ENCODE assay signal across 8 cellular contexts in genomic region chr17:33292981-33293867, GRCh38. TPM values are rescaled to one million over a fixed set of nuclear protein-coding genes. Genes with fewer than 3 reads are reported as not detected.
A peak's percentile ranks its signal among the peaks of the same experiment; 100 is the strongest.
DNase-seq lines count a peak whose midpoint lies in the region; ATAC-seq and TF ChIP-seq lines count a peak whose summit lies in the region.

Gene ASIC2 (minus strand): TSS chr17:33293295.

- DNase-seq in AG20443 (ENCODE audit: low spot score) (peak; percentile 53), NCI-H1105 treated with DMSO at 0.1 percent for 48 hours (lab: John Stamatoyannopoulos, UW) (peak; percentile 32), coronary artery (ENCODE audit: low spot score) (no peak), mucosa of descending colon (peak; percentile 48 to 72 (median 64)), NCI-H510A (lab: John Stamatoyannopoulos, UW) (no peak), epidermal melanocyte (ENCODE audit: insufficient read length, low spot score) (no peak)
- no peak for DNase-seq in central memory CD4-positive, alpha-beta T cell
- DNase-seq in effector memory CD4-positive, alpha-beta T cell: no peak

- TF ChIP-seq CTCF in coronary artery (IDR thresholded peaks at IDR 0.05): no peak
- no peak for TF ChIP-seq CTCF in mucosa of descending colon (IDR thresholded peaks at IDR 0.05)

- intact Hi-C loops in mucosa of descending colon (cut with DNase I, micrococcal nuclease): loop anchor here in 1 of 2 donors (10.0 kb wide), 1 partner anchor 232 kb away; no protein-coding TSS in a partner anchor

- peaks cover 5% of the 10 kb centered on the region for H3K27me3 ChIP-seq in effector memory CD4-positive, alpha-beta T cell (replicated peaks; ENCODE audit: control insufficient read depth, insufficient read depth, low read length, poor library complexity, severe bottlenecking)

- H3K36me3 ChIP-seq in mucosa of descending colon (ENCODE audit: low read depth): no peaks in the 10 kb centered on the region
- no peaks in the 10 kb centered on the region for H3K36me3 ChIP-seq in effector memory CD4-positive, alpha-beta T cell (ENCODE audit: control insufficient read depth, insufficient read depth, low read length)

- peaks cover 9% of the 10 kb centered on the region for H3K4me1 ChIP-seq in mucosa of descending colon (ENCODE audit: low read depth)
- H3K4me1 ChIP-seq in effector memory CD4-positive, alpha-beta T cell (ENCODE audit: control insufficient read depth, insufficient read depth, low read length, poor library complexity, severe bottlenecking): no peaks in the 10 kb centered on the region

- peak; percentile 86 for ATAC-seq in mucosa of descending colon

- no peaks in the 10 kb centered on the region for H3K9me3 ChIP-seq in mucosa of descending colon
- H3K9me3 ChIP-seq in effector memory CD4-positive, alpha-beta T cell (ENCODE audit: control insufficient read depth, low read length): no peaks in the 10 kb centered on the region

- H3K27ac ChIP-seq in coronary artery: no peak within 1 kb of the TSS
- no peak within 1 kb of the TSS for H3K27ac ChIP-seq in effector memory CD4-positive, alpha-beta T cell (ENCODE audit: insufficient read depth, low read length, poor library complexity, severe bottlenecking)

- peak within 1 kb of the TSS; percentile 67 for H3K4me3 ChIP-seq in coronary artery
- H3K4me3 ChIP-seq in mucosa of descending colon: peak within 1 kb of the TSS; percentile 3
- no peak within 1 kb of the TSS for H3K4me3 ChIP-seq in effector memory CD4-positive, alpha-beta T cell (ENCODE audit: insufficient read depth, low read depth, low read length, poor library complexity, severe bottlenecking)

RNA-seq across cellular contexts. Expression of gene ASIC2, which starts in this region (rescaled TPM):
- total RNA-seq in mucosa of descending colon: 1 to 10 TPM in 1 of 3 donors, under 1 TPM in 2; 0.84 to 4.6 (median 0.98) TPM

Comparison
In these comparisons a context has a peak if more than half of its experiments do, and no peak if none do; other contexts are left out.
1. DNase-seq: peak in AG20443 (single experiment), NCI-H1105 treated with DMSO at 0.1 percent for 48 hours (single experiment) and mucosa of descending colon (3 of 3); none in coronary artery (single experiment), NCI-H510A (single experiment), epidermal melanocyte (single experiment), central memory CD4-positive, alpha-beta T cell (single experiment) and effector memory CD4-positive, alpha-beta T cell (0 of 3).